In genomic region chr13:36831291-36831690, GRCh38 we compare ENCODE assay signal across 24 cellular contexts.
"Had no signal": no experiment of that assay in that cellular context is flagged by ENCODE, and none has a peak within 500 bp of the region (broad histone marks: within the 10 kb centered on the region; RNA-seq: fewer than 3 reads in every experiment).

No MANE protein-coding gene starts in this region.

- ATAC-seq: effector memory CD8-positive, alpha-beta T cell; esophagus mucosa; foreskin keratinocyte; gastrocnemius medialis; gastroesophageal sphincter; heart left ventricle; heart right ventricle had no signal

- H3K27me3 ChIP-seq: colonic mucosa, dorsolateral prefrontal cortex, esophagus muscularis mucosa, esophagus squamous epithelium, foreskin keratinocyte, gastrocnemius medialis, gastroesophageal sphincter, heart left ventricle, heart right ventricle had no signal

- H3K4me1 ChIP-seq: colonic mucosa, esophagus muscularis mucosa, esophagus squamous epithelium, foreskin keratinocyte, gastrocnemius medialis, gastroesophageal sphincter, heart left ventricle, heart right ventricle had no signal

- H3K4me3 ChIP-seq: colonic mucosa, coronary artery, dorsolateral prefrontal cortex, esophagus muscularis mucosa, esophagus squamous epithelium, gastrocnemius medialis, gastroesophageal sphincter, heart left ventricle, heart right ventricle had no signal

- H3K36me3 ChIP-seq: colonic mucosa had no signal

- H3K27ac ChIP-seq: colonic mucosa, coronary artery, dorsolateral prefrontal cortex, epithelial cell of prostate, esophagus muscularis mucosa, esophagus squamous epithelium, foreskin keratinocyte, gastrocnemius medialis, gastroesophageal sphincter, heart left ventricle, heart right ventricle had no signal

- H3K9me3 ChIP-seq: colonic mucosa, esophagus muscularis mucosa, esophagus squamous epithelium, gastrocnemius medialis, gastroesophageal sphincter, heart left ventricle, heart right ventricle had no signal

- DNase-seq: colonic mucosa; cortex of kidney; dermis blood vessel endothelial cell; dorsolateral prefrontal cortex; effector CD4-positive, alpha-beta T cell; effector CD8-positive, alpha-beta T cell; effector memory CD4-positive, alpha-beta T cell; effector memory CD8-positive, alpha-beta T cell; endodermal cell; erythroblast; esophagus squamous epithelium; foreskin fibroblast; foreskin keratinocyte; foreskin melanocyte; gastrocnemius medialis; glutamatergic neuron; head of caudate nucleus; heart left ventricle; heart right ventricle had no signal
